16 cellular contexts compared by ENCODE assay signal in genomic region chr6:153074761-153075160, GRCh38. TPM values are rescaled to one million over a fixed set of nuclear protein-coding genes. Genes with fewer than 3 reads are reported as not detected.
A peak's percentile ranks its signal among the peaks of the same experiment; 100 is the strongest.
DNase-seq lines count a peak whose midpoint lies in the region; ATAC-seq, FAIRE-seq and TF ChIP-seq lines count a peak whose summit lies in the region.
"Had no signal": no experiment of that assay in that cellular context is flagged by ENCODE, and none has a peak within 500 bp of the region (broad histone marks: within the 10 kb centered on the region; RNA-seq: fewer than 3 reads in every experiment).

No MANE protein-coding gene starts in this region.

- H3K27ac Mint-ChIP-seq in CD4-positive, alpha-beta memory T cell, result no peak overlapping the region
- H3K27ac Mint-ChIP-seq in endodermal cell, result no peak overlapping the region
- H3K27ac Mint-ChIP-seq: CD8-positive, alpha-beta memory T cell; IgD-negative memory B cell had no signal

- H3K27ac ChIP-seq in CD4-positive, alpha-beta memory T cell (ENCODE audit: low read depth, low read length), result no peak overlapping the region
- no peak overlapping the region for H3K27ac ChIP-seq in endodermal cell (ENCODE audit: low read depth, low read length)
- no peak overlapping the region for H3K27ac ChIP-seq in HepG2 (ENCODE audit: extremely low read length, insufficient read depth, low read length)

- H3K27me3 ChIP-seq in CD4-positive, alpha-beta memory T cell (ENCODE audit: insufficient read depth, low read length), result no peaks in the 10 kb centered on the region
- H3K27me3 ChIP-seq in endodermal cell (ENCODE audit: control insufficient read depth, insufficient read depth, low read length, poor library complexity, severe bottlenecking), result no peaks in the 10 kb centered on the region
- no peaks in the 10 kb centered on the region for H3K27me3 ChIP-seq in HepG2 (ENCODE audit: control insufficient read depth in 1 of 2, insufficient read depth in 2 of 2, low read length in 2 of 2)

- H3K36me3 ChIP-seq in CD4-positive, alpha-beta memory T cell (ENCODE audit: insufficient read depth, low read length), result no peaks in the 10 kb centered on the region
- H3K36me3 ChIP-seq in endodermal cell (ENCODE audit: control insufficient read depth, insufficient read depth, low read length) (no peaks in the 10 kb centered on the region), HepG2 (replicated peaks in 1 of 2; ENCODE audit: control insufficient read depth in 1 of 2, insufficient read depth in 2 of 2, low read length in 2 of 2) (no peaks in the 10 kb centered on the region)

- no peak overlapping the region for H2AFZ ChIP-seq in HepG2 (ENCODE audit: low read length)

- WGBS in endodermal cell (ENCODE audit: insufficient coverage in 1 of 2, insufficient read length in 1 of 2), 2 experiments, result 80 to 90% methylated on average over 1 to 3 of the region's 3 CpGs
- 3% methylated on average over 3 of the region's 3 CpGs for WGBS in HepG2 (ENCODE audit: low lambda C conversion rate)

- H4K20me1 ChIP-seq in HepG2 (ENCODE audit: insufficient read depth, low read length), result no peaks in the 10 kb centered on the region

- H3K27me3 Mint-ChIP-seq in CD4-positive, alpha-beta memory T cell, result peaks cover 0 to 1% of the 10 kb centered on the region in 2 donors
- H3K27me3 Mint-ChIP-seq in endodermal cell (ENCODE audit: insufficient read depth), result no peaks in the 10 kb centered on the region
- H3K27me3 Mint-ChIP-seq: IgD-negative memory B cell had no signal

- TF ChIP-seq POLR2A in HepG2 (IDR thresholded peaks at IDR 0.05; ENCODE audit: insufficient read depth in 1 of 2, low read depth in 2 of 2, low read length in 2 of 2), result no peak

- no peak for TF ChIP-seq CTCF in AG09319 (IDR thresholded peaks at IDR 0.05; ENCODE audit: low read depth, low read length)
- TF ChIP-seq CTCF in fibroblast of mammary gland (conservative IDR thresholded peaks at IDR 0.05; ENCODE audit: control insufficient read depth, insufficient read depth, low read depth, low read length), result no peak
- TF ChIP-seq CTCF in foreskin fibroblast (IDR thresholded peaks at IDR 0.05; ENCODE audit: low read depth, low read length), result no peak
- TF ChIP-seq CTCF in endodermal cell (conservative IDR thresholded peaks at IDR 0.05), result no peak
- no peak for TF ChIP-seq CTCF in HepG2 (CRISPR knock-in tag; IDR thresholded peaks at IDR 0.05)

- FAIRE-seq in HepG2 (lab: Jason Lieb, UNC) (no peak), HTR-8/SVneo (lab: Jason Lieb, UNC) (no peak)

- no peaks in the 10 kb centered on the region for H3K9me3 Mint-ChIP-seq in CD4-positive, alpha-beta memory T cell
- no peaks in the 10 kb centered on the region for H3K9me3 Mint-ChIP-seq in endodermal cell
- H3K9me3 Mint-ChIP-seq: CD14-positive monocyte, IgD-negative memory B cell had no signal

- no peaks in the 10 kb centered on the region for H3K79me2 ChIP-seq in HepG2 (ENCODE audit: insufficient read depth, low read length)

- no peaks in the 10 kb centered on the region for H3K4me1 ChIP-seq in CD4-positive, alpha-beta memory T cell (ENCODE audit: insufficient read depth, low read length)
- H3K4me1 ChIP-seq in endodermal cell (ENCODE audit: control insufficient read depth, insufficient read depth, low read length) (no peaks in the 10 kb centered on the region), HepG2 (ENCODE audit: insufficient read depth, low read length) (no peaks in the 10 kb centered on the region)
- H3K4me1 ChIP-seq: Caco-2 had no signal

- H3K9ac ChIP-seq in endodermal cell (ENCODE audit: extremely low read depth, low read length, poor library complexity, severe bottlenecking) (no peak overlapping the region), HepG2 (ENCODE audit: insufficient read depth, low read depth, low read length) (no peak overlapping the region)

- no peak overlapping the region for H3K4me2 ChIP-seq in HepG2 (ENCODE audit: low read depth, low read length)

- no peaks in the 10 kb centered on the region for H3K9me3 ChIP-seq in CD4-positive, alpha-beta memory T cell (ENCODE audit: control insufficient read depth in 1 of 2, low read length in 2 of 2)
- no peaks in the 10 kb centered on the region for H3K9me3 ChIP-seq in endodermal cell (ENCODE audit: control insufficient read depth, low read length)
- H3K9me3 ChIP-seq in HepG2 (ENCODE audit: low read length), result no peaks in the 10 kb centered on the region
- H3K9me3 ChIP-seq: Caco-2 had no signal

- intact Hi-C loops in CD4-positive, alpha-beta memory T cell (cut with micrococcal nuclease), result no loop called here
- intact Hi-C loops in HepG2 (cut with micrococcal nuclease; ENCODE audit: unreplicated experiment), result no loop called here

- CTCF ChIA-PET in CD4-positive, alpha-beta memory T cell (lab: Charles Lee; ENCODE audit: partially characterized antibody), result no interaction called here
- CTCF ChIA-PET in HepG2 (lab: Yijun Ruan, JAX; ENCODE audit: low intra/inter-chr PET ratio, low total read pairs), result no interaction called here

- DNase-seq in AG09319 (ENCODE audit: extremely low read depth, low read depth), result peak; percentile 11
- DNase-seq in RPMI7951 (ENCODE audit: low read depth), result peak; percentile 37
- DNase-seq in fibroblast of mammary gland (ENCODE audit: low read depth), result peak; percentile 48
- peak; percentile 42 to 78 for DNase-seq in foreskin fibroblast
- DNase-seq in CD4-positive, alpha-beta memory T cell, result no peak
- no peak for DNase-seq in endodermal cell
- no peak for DNase-seq in HepG2 (ENCODE audit: low spot score)
- DNase-seq in HTR-8/SVneo (ENCODE audit: insufficient read length, low spot score), result no peak
- DNase-seq: 8988T; Caco-2; CD8-positive, alpha-beta memory T cell; DMS53; GF-D8 had no signal

- TF ChIP-seq EP300 in HepG2 (IDR thresholded peaks at IDR 0.05; ENCODE audit: low read depth in 2 of 2, low read length in 2 of 2), result no peak
- TF ChIP-seq EP300 in HepG2 (CRISPR knock-in tag; IDR thresholded peaks at IDR 0.05; ENCODE audit: borderline replicate concordance), result no peak

- TF ChIP-seq RAD21 in HepG2 (CRISPR knock-in tag; IDR thresholded peaks at IDR 0.05), result no peak

- in situ Hi-C loops in HepG2 (cut with HindIII; ENCODE audit: extremely low pct_ligation_motif_present, low pct_unique_long_range_greater_than_20kb), result no loop called here

- POLR2A ChIA-PET in CD4-positive, alpha-beta memory T cell (lab: Charles Lee; ENCODE audit: partially characterized antibody), result no interaction called here
- POLR2A ChIA-PET in HepG2 (lab: Yijun Ruan, JAX), result no interaction called here

- no peak for ATAC-seq in HepG2
- ATAC-seq: HCT116 had no signal

- H3K4me3 Mint-ChIP-seq in CD4-positive, alpha-beta memory T cell, result no peak overlapping the region
- H3K4me3 Mint-ChIP-seq in endodermal cell, result no peak overlapping the region
- H3K4me3 Mint-ChIP-seq: CD8-positive, alpha-beta memory T cell; IgD-negative memory B cell had no signal

- H3K4me3 ChIP-seq in fibroblast of mammary gland (ENCODE audit: control insufficient read depth, low read depth, low read length) (no peak overlapping the region), foreskin fibroblast (ENCODE audit: low read depth in 1 of 2, low read length in 2 of 2) (peak overlapping the region in 1 of 2 donors; percentile 8), endodermal cell (ENCODE audit: low read length) (no peak overlapping the region), HepG2 (replicated peaks in 1 of 3; ENCODE audit: insufficient read depth in 1 of 3, low read depth in 2 of 3, low read length in 3 of 3) (no peak overlapping the region)
- H3K4me3 ChIP-seq in CD4-positive, alpha-beta memory T cell (ENCODE audit: low read length in 2 of 2), result no peak overlapping the region

- no peaks in the 10 kb centered on the region for H3K4me1 Mint-ChIP-seq in CD4-positive, alpha-beta memory T cell
- H3K4me1 Mint-ChIP-seq in endodermal cell, result peaks cover 7% of the 10 kb centered on the region
- H3K4me1 Mint-ChIP-seq: CD8-positive, alpha-beta memory T cell; IgD-negative memory B cell had no signal

- H3K36me3 Mint-ChIP-seq in CD4-positive, alpha-beta memory T cell, result no peaks in the 10 kb centered on the region
- H3K36me3 Mint-ChIP-seq in endodermal cell (ENCODE audit: low read depth), result no peaks in the 10 kb centered on the region
- H3K36me3 Mint-ChIP-seq: CD14-positive monocyte; CD8-positive, alpha-beta memory T cell; IgD-negative memory B cell had no signal

- no TSS peak for BruUV-seq in HepG2 (replicated peaks; lab: Mats Ljungman, UMichigan)

RNA-seq across cellular contexts. Expression of gene RGS17, which starts 56.3 kb away (rescaled TPM):
- 3.2 and 4.4 TPM in 2 replicates for total RNA-seq in RPMI7951 (2014; rRNA removed; shearing (Covaris generic))
- total RNA-seq in CD4-positive, alpha-beta memory T cell, result not detected
- not detected for polyA plus RNA-seq in CD4-positive, alpha-beta memory T cell
- total RNA-seq in endodermal cell (1 to 10 TPM; 1.7 to 3.2 TPM), HepG2 (2016; rRNA removed; fragmentation: Illumina TruSeq; extraction: Trizol) (not detected in 2 replicates)
- polyA plus RNA-seq in endodermal cell (2013, experiment 1 of 2), result 3.2 TPM
- polyA plus RNA-seq in endodermal cell (2013, experiment 2 of 2), result 2.9 TPM
- not detected in 2 replicates for total RNA-seq in HepG2 (2016; cell fraction: cytosol; rRNA removed; fragmentation: Illumina TruSeq; extraction: Trizol; ENCODE audit: low read depth)
- not detected in 2 replicates for total RNA-seq in HepG2 (2016; cell fraction: insoluble cytoplasmic fraction; rRNA removed; fragmentation: Illumina TruSeq; extraction: Trizol)
- not detected in 2 replicates for total RNA-seq in HepG2 (2016; cell fraction: membrane; rRNA removed; fragmentation: Illumina TruSeq; extraction: Trizol)
- not detected in 2 replicates for total RNA-seq in HepG2 (2016; cell fraction: nucleus; rRNA removed; fragmentation: Illumina TruSeq; extraction: Trizol)
- 0.04 TPM in 1 of 2 replicates, not detected in the other for polyA plus RNA-seq in HepG2 (2011; rRNA removed)
- polyA plus RNA-seq in HepG2 (2011; cell fraction: cytosol; rRNA removed), result not detected in 2 replicates
- not detected in 2 replicates for polyA plus RNA-seq in HepG2 (2011; cell fraction: nucleus; rRNA removed)
- polyA plus RNA-seq in HepG2 (2012), result 0.20 and 0.32 TPM in 2 replicates
- polyA plus RNA-seq in HepG2 (2016; cell fraction: cytosol; fragmentation: Illumina TruSeq; extraction: Trizol; ENCODE audit: low read depth), result not detected in 2 replicates
- not detected in 2 replicates for polyA plus RNA-seq in HepG2 (2016; cell fraction: insoluble cytoplasmic fraction; fragmentation: Illumina TruSeq; extraction: Trizol; ENCODE audit: low read depth)
- polyA plus RNA-seq in HepG2 (2016; cell fraction: membrane; fragmentation: Illumina TruSeq; extraction: Trizol; ENCODE audit: low read depth), result not detected in 2 replicates
- polyA plus RNA-seq in HepG2 (2016; cell fraction: nucleus; fragmentation: Illumina TruSeq; extraction: Trizol; ENCODE audit: insufficient read depth, low read depth), result not detected in 2 replicates
- not detected in 2 replicates for polyA minus RNA-seq in HepG2 (2011; rRNA and poly(A)+ RNA removed; ENCODE audit: low replicate concordance)
- not detected in 2 replicates for polyA minus RNA-seq in HepG2 (2011; cell fraction: cytosol; rRNA and poly(A)+ RNA removed)
- under 0.01 TPM in 1 of 2 replicates, not detected in the other for polyA minus RNA-seq in HepG2 (2011; cell fraction: nucleus; rRNA and poly(A)+ RNA removed)
- total RNA-seq: Caco-2 had no signal
- polyA plus RNA-seq: CD14-positive monocyte had no signal

Comparison
In these comparisons a context has a peak if more than half of its experiments do, and no peak if none do; other contexts are left out.
1. DNase-seq: peak in AG09319 (single experiment), RPMI7951 (single experiment), fibroblast of mammary gland (single experiment) and foreskin fibroblast (2 of 2); none in CD4-positive, alpha-beta memory T cell (0 of 5), endodermal cell (single experiment), HepG2 (single experiment) and HTR-8/SVneo (single experiment).